Comparison of ENCODE assay signal across 28 cellular contexts in genomic region chr10:71690094-71690720, GRCh38. TPM values are rescaled to one million over a fixed set of nuclear protein-coding genes. Genes with fewer than 3 reads are reported as not detected.
"Had no signal": no experiment of that assay in that cellular context is flagged by ENCODE, and none has a peak within 500 bp of the region (broad histone marks: within the 10 kb centered on the region; RNA-seq: fewer than 3 reads in every experiment).

No MANE protein-coding gene starts in this region.

- DNase-seq: effector CD8-positive, alpha-beta T cell; endodermal cell; foreskin fibroblast; glutamatergic neuron; kidney; mucosa of descending colon; naive B cell; nucleus accumbens; spleen; stimulated activated CD4-positive, alpha-beta T cell treated with anti-CD3 and anti-CD28 coated beads, Interleukin-4, amount 100 ng/mL, for 4 hours; stimulated activated naive CD4-positive, alpha-beta T cell; stimulated activated naive CD8-positive, alpha-beta T cell treated with anti-CD3 and anti-CD28 coated beads, Interleukin-15, amount 100 ng/mL, for 72 hours; trophoblast cell had no signal

- H3K4me3 Mint-ChIP-seq: endodermal cell; memory B cell; mesothelial cell of epicardium; naive B cell; natural killer cell treated with Interleukin-12 subunit alpha and Interleukin-12 subunit beta and Interleukin-15 and Interleukin-18, amount 100 ng/mL, for 72 hours; neural crest cell; stimulated activated naive CD8-positive, alpha-beta T cell treated with anti-CD3 and anti-CD28 coated beads, Interleukin-15, amount 100 ng/mL, for 72 hours had no signal

- H3K27me3 Mint-ChIP-seq: memory B cell; natural killer cell treated with Interleukin-12 subunit alpha and Interleukin-12 subunit beta and Interleukin-15 and Interleukin-18, amount 100 ng/mL, for 72 hours; stimulated activated naive CD8-positive, alpha-beta T cell treated with anti-CD3 and anti-CD28 coated beads, Interleukin-15, amount 100 ng/mL, for 72 hours had no signal

- H3K27me3 ChIP-seq: right atrium auricular region, spleen, suprapubic skin, vagina had no signal

- H3K4me1 ChIP-seq: prostate gland had no signal

- ATAC-seq: esophagus mucosa; left lobe of liver; mucosa of descending colon; natural killer cell treated with Interleukin-12 subunit alpha and Interleukin-12 subunit beta and Interleukin-15 and Interleukin-18, amount 100 ng/mL, for 72 hours; stimulated activated naive CD8-positive, alpha-beta T cell treated with anti-CD3 and anti-CD28 coated beads, Interleukin-15, amount 100 ng/mL, for 72 hours had no signal

- H3K27ac Mint-ChIP-seq: endodermal cell, memory B cell, mesothelial cell of epicardium had no signal

- H3K9me3 ChIP-seq: mucosa of descending colon, prostate gland, suprapubic skin, vagina had no signal

- H3K27ac ChIP-seq: epithelial cell of prostate, prostate gland, right atrium auricular region, skin epidermis, suprapubic skin, vagina had no signal

- FAIRE-seq: colon, kidney had no signal

- H3K4me3 ChIP-seq: lung, mucosa of descending colon, prostate gland, right atrium auricular region, skin epidermis, spleen, suprapubic skin, vagina had no signal

- H3K36me3 ChIP-seq: prostate gland, right atrium auricular region, spleen, suprapubic skin, vagina had no signal

RNA-seq across cellular contexts. Expression of gene C10orf105, which starts 29.4 kb away (rescaled TPM):
- total RNA-seq: esophagus mucosa; left lobe of liver; natural killer cell treated with Interleukin-12 subunit alpha and Interleukin-12 subunit beta and Interleukin-15 and Interleukin-18, amount 100 ng/mL, for 72 hours; osteocyte had no signal
